ENCODE assay signal across 19 cellular contexts in genomic region chr14:99649219-99649618, GRCh38. TPM values are rescaled to one million over a fixed set of nuclear protein-coding genes. Genes with fewer than 3 reads are reported as not detected.
DNase-seq lines count a peak whose midpoint lies in the region; TF ChIP-seq lines count a peak whose summit lies in the region.
"Had no signal": no experiment of that assay in that cellular context is flagged by ENCODE, and none has a peak within 500 bp of the region (broad histone marks: within the 10 kb centered on the region; RNA-seq: fewer than 3 reads in every experiment).

No MANE protein-coding gene starts in this region.

- H3K18ac ChIP-seq in mesenchymal stem cell (ENCODE audit: low read depth in 1 of 2, low read length in 2 of 2) = no peak overlapping the region

- H3K4ac ChIP-seq in mesenchymal stem cell (ENCODE audit: low read depth in 1 of 2, low read length in 2 of 2) = no peak overlapping the region

- H2AFZ ChIP-seq in mesenchymal stem cell (ENCODE audit: low read depth, low read length) = no peak overlapping the region

- H3K27me3 ChIP-seq in mesenchymal stem cell (ENCODE audit: control insufficient read depth in 1 of 2, insufficient read depth in 1 of 2, low read length in 2 of 2) = peaks cover 0 to 9% of the 10 kb centered on the region in 2 experiments

- H2BK12ac ChIP-seq in mesenchymal stem cell (ENCODE audit: low read length in 2 of 2) = no peak overlapping the region

- no peak overlapping the region for H3K27ac ChIP-seq in mesenchymal stem cell (ENCODE audit: low read length, poor library complexity, severe bottlenecking)
- H3K27ac ChIP-seq: gastroesophageal sphincter, KMS-11, right lobe of liver, SK-N-MC had no signal

- no peak overlapping the region for H3K14ac ChIP-seq in mesenchymal stem cell (ENCODE audit: low read length in 2 of 2)

- H2BK120ac ChIP-seq in mesenchymal stem cell (ENCODE audit: low read depth, low read length) = no peak overlapping the region

- H2BK15ac ChIP-seq in mesenchymal stem cell (ENCODE audit: low read depth, poor library complexity, severe bottlenecking) = no peak overlapping the region

- H3K9ac ChIP-seq in mesenchymal stem cell (ENCODE audit: low read length) = no peak overlapping the region
- H3K9ac ChIP-seq: KMS-11 had no signal

- no peaks in the 10 kb centered on the region for H3K36me3 ChIP-seq in mesenchymal stem cell (ENCODE audit: control insufficient read depth in 1 of 2, insufficient read depth in 2 of 2, low read depth in 1 of 2, low read length in 2 of 2)
- H3K36me3 ChIP-seq: right lobe of liver had no signal

- DNase-seq in AG10803 (ENCODE audit: low read depth) = peak; percentile 53
- DNase-seq in HT1080 (ENCODE audit: low read depth) = peak; percentile 21
- peak; percentile 67 for DNase-seq in amniotic epithelial cell (ENCODE audit: low read depth)
- DNase-seq in fibroblast of pulmonary artery (ENCODE audit: low read depth) = peak; percentile 36
- no peak for DNase-seq in mesenchymal stem cell
- DNase-seq in middle frontal gyrus (ENCODE audit: extremely low spot score, low spot score) = no peak
- DNase-seq in hippocampal formation (lab: John Stamatoyannopoulos, UW) = no peak
- DNase-seq in GM13977 (ENCODE audit: low spot score) = no peak
- DNase-seq: CD8-positive, alpha-beta memory T cell; DMS79; left ventricle myocardium superior; NCI-H1436; NCI-H774; right lobe of liver; stimulated activated naive CD8-positive, alpha-beta T cell treated with anti-CD3 and anti-CD28 coated beads, Interleukin-15, amount 100 ng/mL, for 72 hours; T1000 had no signal

- peaks cover 22% of the 10 kb centered on the region for H3K4me1 ChIP-seq in mesenchymal stem cell (ENCODE audit: control insufficient read depth, insufficient read depth, low read depth, low read length)

- no peak overlapping the region for H3K4me3 ChIP-seq in AG10803 (ENCODE audit: low read length)
- H3K4me3 ChIP-seq in fibroblast of pulmonary artery (replicated peaks; ENCODE audit: low read depth, low read length) = no peak overlapping the region
- H3K4me3 ChIP-seq in mesenchymal stem cell (ENCODE audit: insufficient read depth in 1 of 2, low read depth in 1 of 2, low read length in 2 of 2) = no peak overlapping the region
- H3K4me3 ChIP-seq: gastroesophageal sphincter, right lobe of liver, SK-N-MC had no signal

- H2BK5ac ChIP-seq in mesenchymal stem cell (ENCODE audit: low read depth, low read length, poor library complexity, severe bottlenecking) = no peak overlapping the region

- H4K91ac ChIP-seq in mesenchymal stem cell (ENCODE audit: low read length) = no peak overlapping the region

- H3K23ac ChIP-seq in mesenchymal stem cell (ENCODE audit: low read length in 2 of 2) = peak overlapping the region in 1 of 2 experiments; percentile 48

- no peak overlapping the region for H3K4me2 ChIP-seq in mesenchymal stem cell (ENCODE audit: low read length, poor library complexity, severe bottlenecking)
- H3K4me2 ChIP-seq: KMS-11 had no signal

- TF ChIP-seq CTCF in AG10803 (conservative IDR thresholded peaks at IDR 0.05; ENCODE audit: low read length) = no peak
- TF ChIP-seq CTCF in fibroblast of pulmonary artery (IDR thresholded peaks at IDR 0.05; ENCODE audit: low read length, missing control alignments) = no peak
- TF ChIP-seq CTCF in GM13977 (IDR thresholded peaks at IDR 0.05; ENCODE audit: extremely low read depth, insufficient read depth, missing control alignments) = no peak

- H2AK5ac ChIP-seq in mesenchymal stem cell (ENCODE audit: low read length, severe bottlenecking) = no peak overlapping the region

- in situ Hi-C loops in GM13977 (cut with MboI; ENCODE audit: low pct_unique_long_range_greater_than_20kb, low sequenced_read_pairs, unreplicated experiment) = no loop called here

- no peak overlapping the region for H4K8ac ChIP-seq in mesenchymal stem cell (ENCODE audit: low read length)

- no peaks in the 10 kb centered on the region for H3K9me3 ChIP-seq in mesenchymal stem cell (ENCODE audit: control insufficient read depth, low read length)
- H3K9me3 ChIP-seq: gastroesophageal sphincter, right lobe of liver had no signal

- 83% methylated on average over 8 of the region's 8 CpGs for WGBS in mesenchymal stem cell

- H3K79me1 ChIP-seq in mesenchymal stem cell (replicated peaks; ENCODE audit: low read length, poor library complexity, severe bottlenecking) = no peaks in the 10 kb centered on the region

RNA-seq across cellular contexts. Expression of gene HHIPL1, which starts 4.3 kb away (rescaled TPM):
- not detected in 2 replicates for total RNA-seq in HT1080 (2014; rRNA removed; shearing (Covaris generic))
- polyA plus RNA-seq in HT1080 (2015; cell fraction: cytosol; rRNA removed) = 0.01 TPM in 1 of 2 replicates, not detected in the other
- not detected in 2 replicates for polyA plus RNA-seq in HT1080 (2015; cell fraction: nucleus; rRNA removed)
- polyA plus RNA-seq in mesenchymal stem cell (2013, experiment 1 of 2) = 0.48 TPM
- polyA plus RNA-seq in mesenchymal stem cell (2013, experiment 2 of 2) = 0.58 TPM
- polyA plus RNA-seq: CD8-positive, alpha-beta memory T cell had no signal

RNA-seq across cellular contexts. Expression of gene CYP46A1, which starts 34.9 kb away (rescaled TPM):
- total RNA-seq in HT1080 (2014; rRNA removed; shearing (Covaris generic)) = not detected in 2 replicates
- polyA plus RNA-seq in HT1080 (2015; cell fraction: cytosol; rRNA removed) = not detected in 2 replicates
- 0.19 TPM in 1 of 2 replicates, not detected in the other for polyA plus RNA-seq in HT1080 (2015; cell fraction: nucleus; rRNA removed)
- 0.03 TPM for polyA plus RNA-seq in mesenchymal stem cell (2013, experiment 1 of 2)
- 0.03 TPM for polyA plus RNA-seq in mesenchymal stem cell (2013, experiment 2 of 2)
- polyA plus RNA-seq: CD8-positive, alpha-beta memory T cell had no signal

RNA-seq across cellular contexts. Expression of gene CCDC85C, which starts 45.2 kb away (rescaled TPM):
- total RNA-seq in HT1080 (2014; rRNA removed; shearing (Covaris generic)) = 48.7 and 52.7 TPM in 2 replicates
- polyA plus RNA-seq in HT1080 (2015; cell fraction: cytosol; rRNA removed) = 23.7 and 28.0 TPM in 2 replicates
- 21.6 and 24.8 TPM in 2 replicates for polyA plus RNA-seq in HT1080 (2015; cell fraction: nucleus; rRNA removed)
- polyA plus RNA-seq in mesenchymal stem cell (2013, experiment 1 of 2) = 1.1 TPM
- polyA plus RNA-seq in mesenchymal stem cell (2013, experiment 2 of 2) = 1.2 TPM

Comparison
In these comparisons a context has a peak if more than half of its experiments do, and no peak if none do; other contexts are left out.
1. DNase-seq: peak in AG10803 (single experiment), HT1080 (single experiment), amniotic epithelial cell (single experiment) and fibroblast of pulmonary artery (single experiment); none in mesenchymal stem cell (single experiment), middle frontal gyrus (single experiment), hippocampal formation (0 of 2) and GM13977 (single experiment).